ENCODE assay signal across 15 cellular contexts in genomic region chr10:30820282-30820991, GRCh38.
DNase-seq lines count a peak whose midpoint lies in the region; ATAC-seq and TF ChIP-seq lines count a peak whose summit lies in the region.
"Had no signal": no experiment of that assay in that cellular context is flagged by ENCODE, and none has a peak within 500 bp of the region (broad histone marks: within the 10 kb centered on the region; RNA-seq: fewer than 3 reads in every experiment).

No MANE protein-coding gene starts in this region.

- intact Hi-C loops in ascending aorta (cut with DNase I) = loop anchor here (1.0 to 2.0 kb wide), 3 partner anchors 36 to 212 kb away; no protein-coding TSS in a partner anchor
- intact Hi-C loops in heart left ventricle (cut with DNase I) = loop anchor here in 1 of 10 donors (5.0 kb wide), 1 partner anchor 72 kb away; no protein-coding TSS in a partner anchor

- TF ChIP-seq CTCF in ascending aorta (IDR thresholded peaks at IDR 0.05) (no peak), heart left ventricle (IDR thresholded peaks at IDR 0.05) (no peak), GM10266 (IDR thresholded peaks at IDR 0.05; ENCODE audit: control insufficient read depth, insufficient read depth, low read depth, missing control alignments) (no peak)

- ATAC-seq in heart left ventricle (peak in 3 of 4 donors; percentile 6 to 66 (median 18)), GM18873 (IDR thresholded peaks at IDR 0.05; ENCODE audit: low FRiP score, unreplicated experiment) (no peak), GM18517 (IDR thresholded peaks at IDR 0.05; ENCODE audit: unreplicated experiment) (no peak)
- ATAC-seq: body of pancreas had no signal

- DNase-seq in EL (peak; percentile 92), ascending aorta (ENCODE audit: low spot score in 2 of 2) (no peak), heart left ventricle (no peak), skeletal muscle cell (ENCODE audit: low read depth) (peak; percentile 66), GM10266 (ENCODE audit: extremely low spot score) (no peak), NOMO-1 (lab: John Stamatoyannopoulos, UW; ENCODE audit: unreplicated experiment in 2 of 2) (no peak)
- DNase-seq: activated CD4-positive, alpha-beta T cell treated with anti-CD3 and anti-CD28 coated beads, Interleukin-2, amount 50 U/mL, for 4 hours; body of pancreas; CD8-positive, alpha-beta memory T cell; NCI-H1694; Peyer's patch; retina had no signal

- H3K27me3 ChIP-seq in ascending aorta (no peaks in the 10 kb centered on the region), heart left ventricle (no peaks in the 10 kb centered on the region)
- H3K27me3 ChIP-seq: body of pancreas, Peyer's patch had no signal

- 61 to 78% (median 68%) methylated on average over 10 of the region's 10 CpGs for WGBS in heart left ventricle, 4 donors

- H3K4me3 ChIP-seq in ascending aorta (peak overlapping the region; percentile 39 to 67), heart left ventricle (peak overlapping the region in 2 of 12 donors; percentile 40 to 53), skeletal muscle cell (ENCODE audit: low read depth, low read length) (no peak overlapping the region)
- H3K4me3 ChIP-seq: body of pancreas, Peyer's patch had no signal

- no peaks in the 10 kb centered on the region for H3K36me3 ChIP-seq in ascending aorta
- no peaks in the 10 kb centered on the region for H3K36me3 ChIP-seq in heart left ventricle
- H3K36me3 ChIP-seq: Peyer's patch had no signal

- H3K4me1 ChIP-seq in ascending aorta (peaks cover 6 to 37% of the 10 kb centered on the region in 2 donors), heart left ventricle (peaks cover 0 to 43% (median 18%) of the 10 kb centered on the region in 12 donors)
- H3K4me1 ChIP-seq: Peyer's patch had no signal

- no peak for TF ChIP-seq POLR2A in heart left ventricle (IDR thresholded peaks at IDR 0.05)

- H3K27ac ChIP-seq in ascending aorta (peak overlapping the region; percentile 90 to 94), heart left ventricle (peak overlapping the region; percentile 51 to 92 (median 77))
- H3K27ac ChIP-seq: body of pancreas, HL-60 had no signal

- H3K9me3 ChIP-seq in ascending aorta (no peaks in the 10 kb centered on the region), heart left ventricle (no peaks in the 10 kb centered on the region)
- H3K9me3 ChIP-seq: body of pancreas, Peyer's patch had no signal

Comparison
In these comparisons a context has a peak if more than half of its experiments do, and no peak if none do; other contexts are left out.
1. DNase-seq: peak in EL (single experiment) and skeletal muscle cell (single experiment); none in ascending aorta (0 of 2), heart left ventricle (0 of 5), GM10266 (single experiment) and NOMO-1 (0 of 2).
2. ATAC-seq: peak in heart left ventricle (3 of 4); none in GM18873 (single experiment) and GM18517 (single experiment).